ENCODE assay signal across 8 cellular contexts in the genomic region with DNA sequence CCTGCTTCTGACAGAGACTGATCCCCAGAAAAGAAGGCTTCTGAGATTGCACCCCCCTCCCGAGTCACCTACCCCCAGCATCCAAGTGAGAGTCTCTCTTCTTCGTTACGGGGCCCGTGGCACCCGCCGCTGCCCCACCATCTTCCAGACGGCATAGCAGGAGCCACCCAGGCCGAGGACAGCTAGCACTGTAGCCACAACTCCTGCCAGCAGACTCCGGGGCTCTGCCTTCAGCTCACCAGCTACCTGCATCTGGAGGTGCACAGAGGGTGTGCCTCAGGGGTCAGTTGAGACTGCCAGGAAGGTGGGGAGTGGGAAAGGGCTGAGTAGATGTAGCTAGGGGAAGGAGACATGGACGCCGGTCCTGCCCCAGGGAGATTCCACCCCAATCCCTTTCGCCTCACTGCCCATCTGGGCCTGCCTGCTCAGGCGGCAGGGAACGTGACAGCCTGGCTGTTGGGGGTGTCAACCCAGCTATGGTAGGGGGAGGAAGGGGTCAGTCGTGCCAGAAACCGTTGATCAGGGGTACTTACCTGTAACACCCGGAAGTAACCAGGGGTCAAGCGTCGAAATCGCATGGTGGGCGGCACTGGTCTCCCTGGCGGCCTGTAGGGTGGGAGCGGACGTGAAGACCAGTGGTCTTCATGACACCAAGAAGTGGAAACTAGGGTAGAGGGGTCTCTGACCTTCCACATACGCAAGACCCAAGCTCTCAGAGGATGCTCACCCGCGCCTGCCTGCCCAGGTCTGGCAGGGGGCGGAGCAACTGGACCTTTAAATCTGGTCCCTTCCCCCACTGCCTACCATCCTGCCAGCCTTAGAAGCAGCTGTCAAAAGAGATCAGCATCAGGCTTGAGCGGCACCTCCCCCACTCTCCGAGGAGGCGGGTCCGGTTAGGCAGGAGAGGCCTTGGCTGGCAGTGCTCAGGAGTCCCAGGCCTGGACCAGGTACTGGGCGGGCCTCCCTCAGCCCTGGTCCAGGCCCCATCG. TPM values are rescaled to one million over a fixed set of nuclear protein-coding genes. Genes with fewer than 3 reads are reported as not detected.
DNase-seq lines count a peak whose midpoint lies in the region; ATAC-seq and TF ChIP-seq lines count a peak whose summit lies in the region.

A gene (minus strand): TSS at position 749 of the 989 bp plus-strand sequence. CDS start 171 bp downstream, at position 578.

- DNase-seq in right cardiac atrium (peak in 2 of 3 donors; percentile 40 to 63), left ventricle myocardium superior (no peak), kidney epithelial cell (ENCODE audit: low read depth) (no peak), upper lobe of left lung (no peak), GF-D8 (lab: John Stamatoyannopoulos, UW) (no peak), ascending aorta (ENCODE audit: low spot score in 2 of 2) (no peak), EL (no peak)
- DNase-seq in activated naive CD4-positive, alpha-beta T cell treated with anti-CD3 and anti-CD28 coated beads, Interleukin-2, amount 50 U/mL, for 72 hours (ENCODE audit: low spot score in 2 of 2) = no peak

- no peak for TF ChIP-seq POLR2A in upper lobe of left lung (IDR thresholded peaks at IDR 0.05)

- TF ChIP-seq CTCF in kidney epithelial cell (IDR thresholded peaks at IDR 0.05; ENCODE audit: insufficient read depth, low read length, poor library complexity, severe bottlenecking) = no peak
- TF ChIP-seq CTCF in upper lobe of left lung (IDR thresholded peaks at IDR 0.05) = no peak
- TF ChIP-seq CTCF in ascending aorta (IDR thresholded peaks at IDR 0.05) = no peak

- H3K9me3 Mint-ChIP-seq in activated naive CD4-positive, alpha-beta T cell treated with anti-CD3 and anti-CD28 coated beads, Interleukin-2, amount 50 U/mL, for 72 hours = no peaks in the 10 kb centered on the region

- WGBS in right cardiac atrium = 92% methylated on average over 34 of the region's 34 CpGs
- 88 to 93% methylated on average over 31 to 34 of the region's 34 CpGs for WGBS in upper lobe of left lung, 2 donors

- intact Hi-C loops in right cardiac atrium (cut with DNase I) = no loop called here
- intact Hi-C loops in left ventricle myocardium superior (cut with micrococcal nuclease) = no loop called here
- intact Hi-C loops in ascending aorta (cut with DNase I) = no loop called here

- H3K36me3 ChIP-seq in kidney epithelial cell (ENCODE audit: control insufficient read depth, insufficient read depth, low read length) = no peaks in the 10 kb centered on the region
- peaks cover 0 to 7% (median 0%) of the 10 kb centered on the region in 4 donors for H3K36me3 ChIP-seq in upper lobe of left lung
- H3K36me3 ChIP-seq in ascending aorta = no peaks in the 10 kb centered on the region

- H3K27me3 ChIP-seq in right cardiac atrium (ENCODE audit: control insufficient read depth, insufficient read depth) = no peaks in the 10 kb centered on the region
- H3K27me3 ChIP-seq in kidney epithelial cell (ENCODE audit: control insufficient read depth, insufficient read depth, low read length) = no peaks in the 10 kb centered on the region
- no peaks in the 10 kb centered on the region for H3K27me3 ChIP-seq in upper lobe of left lung
- no peaks in the 10 kb centered on the region for H3K27me3 ChIP-seq in ascending aorta

- H3K9me3 ChIP-seq in right cardiac atrium (ENCODE audit: control insufficient read depth, low read length) = no peaks in the 10 kb centered on the region
- no peaks in the 10 kb centered on the region for H3K9me3 ChIP-seq in upper lobe of left lung
- no peaks in the 10 kb centered on the region for H3K9me3 ChIP-seq in ascending aorta

- no peak for TF ChIP-seq EP300 in upper lobe of left lung (IDR thresholded peaks at IDR 0.05)

- no peak for ATAC-seq in right cardiac atrium
- ATAC-seq in left ventricle myocardium superior = no peak
- no peak for ATAC-seq in activated naive CD4-positive, alpha-beta T cell treated with anti-CD3 and anti-CD28 coated beads, Interleukin-2, amount 50 U/mL, for 72 hours
- no peak for ATAC-seq in upper lobe of left lung (ENCODE audit: low FRiP score in 2 of 2)

- H3K4me3 ChIP-seq in right cardiac atrium (ENCODE audit: low read length) = no peak within 1 kb of the TSS
- H3K4me3 ChIP-seq in kidney epithelial cell (ENCODE audit: low read depth, low read length) = peak within 1 kb of the TSS; percentile 76
- H3K4me3 ChIP-seq in upper lobe of left lung = peak within 1 kb of the TSS in 3 of 4 donors; percentile 73 to 96 (median 73)
- peak within 1 kb of the TSS in 1 of 2 donors; percentile 90 for H3K4me3 ChIP-seq in ascending aorta

- H3K27ac ChIP-seq in right cardiac atrium (ENCODE audit: low read length) (no peak within 1 kb of the TSS), upper lobe of left lung (peak within 1 kb of the TSS in 1 of 4 donors; percentile 89), ascending aorta (no peak within 1 kb of the TSS)

- H3K27ac Mint-ChIP-seq in activated naive CD4-positive, alpha-beta T cell treated with anti-CD3 and anti-CD28 coated beads, Interleukin-2, amount 50 U/mL, for 72 hours = peak within 1 kb of the TSS; percentile 14 to 91

- H3K4me1 ChIP-seq in right cardiac atrium (ENCODE audit: control insufficient read depth, insufficient read depth, low read length) (peaks cover 2% of the 10 kb centered on the region), upper lobe of left lung (peaks cover 9 to 17% (median 13%) of the 10 kb centered on the region in 4 donors), ascending aorta (peaks cover 0 to 6% of the 10 kb centered on the region in 2 donors)

- peaks cover 0 to 6% of the 10 kb centered on the region in 2 donors for H3K36me3 Mint-ChIP-seq in activated naive CD4-positive, alpha-beta T cell treated with anti-CD3 and anti-CD28 coated beads, Interleukin-2, amount 50 U/mL, for 72 hours

RNA-seq across cellular contexts. Expression of the gene that starts here (rescaled TPM):
- total RNA-seq in right cardiac atrium (not detected), left ventricle myocardium superior (not detected), kidney epithelial cell (not detected in 2 replicates), upper lobe of left lung (not detected), ascending aorta (not detected)
- polyA plus RNA-seq in right cardiac atrium = 0.18 TPM
- total RNA-seq in activated naive CD4-positive, alpha-beta T cell treated with anti-CD3 and anti-CD28 coated beads, Interleukin-2, amount 50 U/mL, for 72 hours = not detected

Comparison
In these comparisons a context has a peak if more than half of its experiments do, and no peak if none do; other contexts are left out.
1. Peak in DNase-seq in right cardiac atrium; RNA of the gene not detected or under 1 TPM.